8 cellular contexts compared by ENCODE assay signal in the genomic region with DNA sequence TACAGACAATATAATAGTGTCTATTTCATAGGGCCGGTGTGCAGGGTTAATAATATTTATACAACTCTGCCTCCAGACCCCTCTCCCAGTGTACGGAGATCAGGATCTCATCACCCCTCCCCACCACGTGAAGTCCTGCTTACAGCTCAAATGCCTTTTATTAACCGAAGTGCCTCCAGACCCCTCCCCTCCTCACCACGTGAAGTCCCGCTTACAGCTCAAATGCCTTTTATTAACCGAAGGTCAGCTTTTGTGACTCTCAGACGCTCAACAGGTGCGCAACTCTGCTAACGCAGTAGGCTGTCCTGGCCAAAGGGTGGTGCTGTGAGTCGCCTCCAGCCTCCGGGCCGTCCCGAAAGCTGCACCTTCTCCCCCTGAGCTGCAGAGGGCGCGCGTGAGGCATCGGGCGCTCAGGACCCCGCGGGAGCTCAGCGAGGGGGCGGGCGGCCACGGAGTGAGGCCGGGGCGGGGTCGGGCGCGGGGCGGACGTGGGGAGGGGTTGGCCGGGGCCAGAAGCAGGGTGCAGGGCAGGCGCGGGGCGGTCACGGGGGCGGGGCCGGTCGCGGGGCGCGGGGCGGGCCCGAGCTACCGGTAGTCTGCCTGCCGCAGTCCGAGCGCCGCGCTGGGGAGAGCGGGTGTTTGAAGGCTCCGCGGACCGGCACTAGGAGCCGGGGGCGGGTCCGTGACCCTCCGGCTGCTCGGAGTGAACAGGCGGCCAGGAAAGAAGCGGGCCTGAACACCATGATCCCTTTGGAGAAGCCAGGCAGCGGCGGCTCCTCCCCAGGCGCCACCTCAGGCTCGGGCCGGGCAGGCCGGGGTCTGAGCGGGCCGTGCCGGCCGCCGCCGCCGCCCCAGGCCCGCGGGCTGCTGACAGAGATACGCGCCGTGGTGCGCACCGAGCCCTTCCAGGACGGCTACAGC. TPM values are rescaled to one million over a fixed set of nuclear protein-coding genes. Genes with fewer than 3 reads are reported as not detected.
DNase-seq lines count a peak whose midpoint lies in the region; ATAC-seq and TF ChIP-seq lines count a peak whose summit lies in the region.

TSS of gene STK17A (plus strand) at position 606 of the 921 bp plus-strand sequence. CDS start at position 742, 136 bp downstream.

- no peaks in the 10 kb centered on the region for H3K36me3 ChIP-seq in endodermal cell (ENCODE audit: control insufficient read depth, insufficient read depth, low read length)

- peak within 1 kb of the TSS; percentile 33 for H3K27ac ChIP-seq in endodermal cell (ENCODE audit: low read depth, low read length)

- peaks cover 9% of the 10 kb centered on the region for H3K9me3 ChIP-seq in endodermal cell (ENCODE audit: control insufficient read depth, low read length)

- peak within 1 kb of the TSS; percentile 86 for H3K4me3 Mint-ChIP-seq in endodermal cell

- H3K9ac ChIP-seq in endodermal cell (ENCODE audit: extremely low read depth, low read length, poor library complexity, severe bottlenecking) = peak within 1 kb of the TSS; percentile 75

- H3K27ac Mint-ChIP-seq in endodermal cell = peak within 1 kb of the TSS; percentile 86

- DNase-seq in COLO829 (ENCODE audit: low spot score) (peak; percentile 87), HS-5 (ENCODE audit: low read depth) (peak; percentile 80), NOMO-1 (lab: John Stamatoyannopoulos, UW; ENCODE audit: unreplicated experiment in 2 of 2) (peak; percentile 85 to 92), endodermal cell (peak; percentile 98), mesenteric fat pad (ENCODE audit: low spot score) (peak; percentile 98)
- peak; percentile 84 to 94 (median 90) for DNase-seq in activated CD8-positive, alpha-beta memory T cell treated with anti-CD3 and anti-CD28 coated beads for 48 hours (ENCODE audit: low read depth in 2 of 3, low spot score in 2 of 3)
- peak; percentile 92 to 93 for DNase-seq in stimulated activated CD8-positive, alpha-beta memory T cell treated with anti-CD3 and anti-CD28 coated beads, Interleukin-15, amount 100 ng/mL, for 4 hours (ENCODE audit: low read depth in 2 of 2)

- H3K27me3 ChIP-seq in endodermal cell (ENCODE audit: control insufficient read depth, insufficient read depth, low read length, poor library complexity, severe bottlenecking) = peaks cover 17% of the 10 kb centered on the region

- peak; percentile 93 for TF ChIP-seq CTCF in endodermal cell (conservative IDR thresholded peaks at IDR 0.05)

- H3K4me1 ChIP-seq in endodermal cell (ENCODE audit: control insufficient read depth, insufficient read depth, low read length) = peaks cover 3% of the 10 kb centered on the region

- H3K4me3 ChIP-seq in endodermal cell (ENCODE audit: low read length) = peak within 1 kb of the TSS; percentile 89

- H3K9me3 Mint-ChIP-seq in endodermal cell = peaks cover 3% of the 10 kb centered on the region

- peaks cover 30% of the 10 kb centered on the region for H3K4me1 Mint-ChIP-seq in endodermal cell

- H3K27me3 Mint-ChIP-seq in endodermal cell (ENCODE audit: insufficient read depth) = peaks cover 11% of the 10 kb centered on the region

- whole genome bisulfite sequencing in endodermal cell (ENCODE audit: insufficient coverage in 1 of 2, insufficient read length in 1 of 2), 2 experiments = 2 to 4% methylated on average over 16 to 83 of the region's 83 CpGs

- H3K36me3 Mint-ChIP-seq in endodermal cell (ENCODE audit: low read depth) = no peaks in the 10 kb centered on the region

- peak; percentile 50 for ATAC-seq in GM19468 (IDR thresholded peaks at IDR 0.05; ENCODE audit: extremely low read depth, unreplicated experiment)

RNA-seq across cellular contexts. Expression of gene STK17A, which starts in this region (rescaled TPM):
- total RNA-seq in endodermal cell = 10 to 100 TPM; 15.6 to 18.4 TPM
- 10.0 TPM for polyA plus RNA-seq in endodermal cell (2013, experiment 1 of 2)
- 9.3 TPM for polyA plus RNA-seq in endodermal cell (2013, experiment 2 of 2)
- total RNA-seq in mesenteric fat pad = 29.4 TPM

Comparison
In these comparisons a context has a peak if more than half of its experiments do, and no peak if none do; other contexts are left out.
1. Peak in every context shown above with its lines: DNase-seq, ATAC-seq, H3K4me3 ChIP-seq and H3K27ac ChIP-seq.